In the genomic region with DNA sequence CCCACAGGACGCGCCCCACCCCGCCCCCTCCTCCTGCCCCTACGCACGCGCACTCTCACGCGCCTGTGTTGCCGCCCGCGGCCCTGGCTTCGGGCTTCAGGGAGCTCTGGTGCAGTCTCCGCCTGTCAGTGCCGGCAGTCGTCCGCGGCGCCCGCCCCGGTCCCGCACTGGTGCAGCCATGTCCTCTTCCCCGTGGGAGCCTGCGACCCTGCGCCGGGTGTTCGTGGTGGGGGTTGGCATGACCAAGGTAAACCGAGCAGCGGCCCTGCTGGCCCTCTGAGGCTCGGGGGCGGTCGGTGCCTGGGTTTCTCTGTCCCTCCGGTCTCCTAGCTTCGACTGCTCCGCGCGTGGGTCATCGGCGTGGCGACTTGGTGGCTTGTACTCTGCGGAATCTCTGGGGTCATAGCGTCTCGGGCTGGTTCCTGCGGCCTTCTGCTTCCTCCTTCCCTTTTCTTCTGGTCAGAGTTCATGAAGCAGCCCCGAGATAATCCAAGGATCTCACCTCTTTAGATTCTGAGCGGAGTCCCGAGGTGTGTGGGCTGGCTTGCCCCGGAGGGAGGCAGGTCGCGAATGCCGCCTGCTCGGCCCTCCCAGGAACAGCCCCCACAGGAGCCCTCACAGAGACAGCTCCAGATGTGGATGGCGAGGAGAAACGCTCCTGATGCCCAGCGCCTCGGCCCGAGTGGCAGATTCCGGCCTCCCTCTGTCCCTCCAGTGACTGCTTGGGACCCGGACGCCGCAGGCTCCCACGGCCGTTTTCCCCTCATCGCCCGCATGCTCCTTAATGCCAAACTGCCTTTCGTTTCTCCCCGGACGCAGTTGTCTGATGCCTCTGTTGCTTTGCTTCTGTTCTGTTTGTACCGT, we compare ENCODE assay signal across 8 cellular contexts. TPM values are rescaled to one million over a fixed set of nuclear protein-coding genes. Genes with fewer than 3 reads are reported as not detected.
DNase-seq lines count a peak whose midpoint lies in the region; ATAC-seq, FAIRE-seq and TF ChIP-seq lines count a peak whose summit lies in the region.

Gene SCP2 (plus strand): TSS at position 58 of the 864 bp plus-strand sequence. CDS start 121 bp downstream, at position 179.

- BruUV-seq in HepG2 (replicated peaks; lab: Mats Ljungman, UMichigan): no TSS peak

- H3K9me3 ChIP-seq in HepG2 (ENCODE audit: low read length): no peaks in the 10 kb centered on the region

- intact Hi-C loops in HepG2 (cut with micrococcal nuclease; ENCODE audit: unreplicated experiment): loop anchor here (10.0 kb wide), 1 partner anchor 223 kb away; no protein-coding TSS in a partner anchor

- no peak for TF ChIP-seq CTCF in HepG2 (CRISPR knock-in tag; IDR thresholded peaks at IDR 0.05)

- peaks cover 12% of the 10 kb centered on the region for H3K79me2 ChIP-seq in HepG2 (ENCODE audit: insufficient read depth, low read length)

- in situ Hi-C loops in HepG2 (cut with HindIII; ENCODE audit: extremely low pct_ligation_motif_present, low pct_unique_long_range_greater_than_20kb): no loop called here

- TF ChIP-seq EP300 in HepG2 (IDR thresholded peaks at IDR 0.05; ENCODE audit: low read depth in 2 of 2, low read length in 2 of 2) (no peak), HepG2 (CRISPR knock-in tag; IDR thresholded peaks at IDR 0.05; ENCODE audit: borderline replicate concordance) (no peak)

- no peak for TF ChIP-seq RAD21 in HepG2 (CRISPR knock-in tag; IDR thresholded peaks at IDR 0.05)

- H3K27ac ChIP-seq in HepG2 (ENCODE audit: extremely low read length, insufficient read depth, low read length): peak within 1 kb of the TSS; percentile 79

- H3K36me3 ChIP-seq in HepG2 (replicated peaks in 1 of 2; ENCODE audit: control insufficient read depth in 1 of 2, insufficient read depth in 2 of 2, low read length in 2 of 2): no peaks in the 10 kb centered on the region

- DNase-seq in GDM1 (lab: John Stamatoyannopoulos, UW) (peak; percentile 6), NCI-H2196 (lab: John Stamatoyannopoulos, UW; ENCODE audit: unreplicated experiment) (peak; percentile 60), dedifferentiated amniotic fluid mesenchymal stem cell (ENCODE audit: extremely low spot score) (peak; percentile 41), HepG2 (ENCODE audit: low spot score) (peak; percentile 51), NK-92 (lab: John Stamatoyannopoulos, UW; ENCODE audit: unreplicated experiment) (no peak)
- DNase-seq in activated CD4-positive, alpha-beta T cell treated with anti-CD3 and anti-CD28 coated beads, Interleukin-2, amount 50 U/mL, for 1 hour: peak; percentile 72
- peak; percentile 70 for DNase-seq in stimulated activated CD4-positive, alpha-beta T cell treated with anti-CD3 and anti-CD28 coated beads, Interleukin-2, amount 100 ng/mL, for 4 hours (ENCODE audit: low read depth)

- CTCF ChIA-PET in HepG2 (lab: Yijun Ruan, JAX; ENCODE audit: low intra/inter-chr PET ratio, low total read pairs): no interaction called here

- peak; percentile 68 for ATAC-seq in HG02678 (IDR thresholded peaks at IDR 0.05; ENCODE audit: unreplicated experiment)
- peak; percentile 90 for ATAC-seq in HepG2

- no peaks in the 10 kb centered on the region for H4K20me1 ChIP-seq in HepG2 (ENCODE audit: insufficient read depth, low read length)

- peak; percentile 48 to 84; a peak in 3 of 4 replicates for TF ChIP-seq POLR2A in HepG2 (IDR thresholded peaks at IDR 0.05; ENCODE audit: insufficient read depth in 1 of 2, low read depth in 2 of 2, low read length in 2 of 2)

- H3K4me1 ChIP-seq in HepG2 (ENCODE audit: insufficient read depth, low read length): peaks cover 57% of the 10 kb centered on the region

- peak within 1 kb of the TSS; percentile 99 for H3K4me2 ChIP-seq in HepG2 (ENCODE audit: low read depth, low read length)

- no peak for FAIRE-seq in HepG2 (lab: Jason Lieb, UNC)

- H3K9ac ChIP-seq in HepG2 (ENCODE audit: insufficient read depth, low read depth, low read length): peak within 1 kb of the TSS; percentile 85

- H3K4me3 ChIP-seq in HepG2 (replicated peaks in 1 of 3; ENCODE audit: insufficient read depth in 1 of 3, low read depth in 2 of 3, low read length in 3 of 3): peak within 1 kb of the TSS; percentile 86 to 95 (median 92)

- H2AFZ ChIP-seq in HepG2 (ENCODE audit: low read length): peak within 1 kb of the TSS; percentile 61

- H3K27me3 ChIP-seq in HepG2 (ENCODE audit: control insufficient read depth in 1 of 2, insufficient read depth in 2 of 2, low read length in 2 of 2): no peaks in the 10 kb centered on the region

- WGBS in HepG2 (ENCODE audit: low lambda C conversion rate): under 1% methylated on average over 37 of the region's 68 CpGs

- POLR2A ChIA-PET in HepG2 (lab: Yijun Ruan, JAX): interaction anchor here (0.6 to 2.3 kb wide), 10 partner anchors 10 to 294 kb away, joined by 3 to 9 read pairs (median 4); partner anchors contain the start of gene ZYG11B

TF ChIP-seq in HepG2, 621 proteins besides CTCF, POLR2A, EP300 and RAD21 (continues in another document):
- peak; percentile 26; the same call in 1 of the 2 replicates for TF ChIP-seq ZNF552 (CRISPR knock-in tag; IDR thresholded peaks at IDR 0.05; ENCODE audit: borderline replicate concordance)
- TF ChIP-seq KLF11 (CRISPR knock-in tag; IDR thresholded peaks at IDR 0.05): no peak
- peak; percentile 59; the same call in 1 of the 2 replicates for TF ChIP-seq KDM4B (CRISPR knock-in tag; IDR thresholded peaks at IDR 0.05)
- TF ChIP-seq, protein P1, sequence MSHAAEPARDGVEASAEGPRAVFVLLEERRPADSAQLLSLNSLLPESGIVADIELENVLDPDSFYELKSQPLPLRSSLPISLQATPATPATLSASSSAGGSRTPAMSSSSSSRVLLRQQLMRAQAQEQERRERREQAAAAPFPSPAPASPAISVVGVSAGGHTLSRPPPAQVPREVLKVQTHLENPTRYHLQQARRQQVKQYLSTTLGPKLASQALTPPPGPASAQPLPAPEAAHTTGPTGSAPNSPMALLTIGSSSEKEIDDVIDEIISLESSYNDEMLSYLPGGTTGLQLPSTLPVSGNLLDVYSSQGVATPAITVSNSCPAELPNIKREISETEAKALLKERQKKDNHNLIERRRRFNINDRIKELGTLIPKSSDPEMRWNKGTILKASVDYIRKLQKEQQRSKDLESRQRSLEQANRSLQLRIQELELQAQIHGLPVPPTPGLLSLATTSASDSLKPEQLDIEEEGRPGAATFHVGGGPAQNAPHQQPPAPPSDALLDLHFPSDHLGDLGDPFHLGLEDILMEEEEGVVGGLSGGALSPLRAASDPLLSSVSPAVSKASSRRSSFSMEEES (CRISPR knock-in tag; IDR thresholded peaks at IDR 0.05): peak; percentile 28; the same call in 1 of the 2 replicates
- 0 out of 2 replicates have a peak, but pooled peaks have one; percentile 34 for TF ChIP-seq ZNF501 (CRISPR knock-in tag; IDR thresholded peaks at IDR 0.05)
- peak; percentile 81; the same call in 1 of the 2 replicates for TF ChIP-seq ZNF430 (CRISPR knock-in tag; IDR thresholded peaks at IDR 0.05)
- peak; percentile 19; the same call in 1 of the 2 replicates for TF ChIP-seq ZNF350 (CRISPR knock-in tag; IDR thresholded peaks at IDR 0.05; ENCODE audit: borderline replicate concordance, low read depth)
- no peak for TF ChIP-seq ARID3A (IDR thresholded peaks at IDR 0.05; ENCODE audit: low read depth, low read length)
- TF ChIP-seq SAP130 (CRISPR knock-in tag; IDR thresholded peaks at IDR 0.05; ENCODE audit: low read depth): peak; percentile 76
- no peak for TF ChIP-seq KDM5A (IDR thresholded peaks at IDR 0.05; ENCODE audit: borderline replicate concordance, low read length)
- TF ChIP-seq CC2D1A (CRISPR knock-in tag; IDR thresholded peaks at IDR 0.05): no peak
- TF ChIP-seq HES4 (CRISPR knock-in tag; IDR thresholded peaks at IDR 0.05; ENCODE audit: borderline replicate concordance): no peak
- TF ChIP-seq ZNF780A (CRISPR knock-in tag; IDR thresholded peaks at IDR 0.05): peak; percentile 32; the same call in 1 of the 2 replicates
- no peak for TF ChIP-seq SMAD3 (CRISPR knock-in tag; IDR thresholded peaks at IDR 0.05)

RNA-seq across cellular contexts. Expression of gene SCP2, which starts in this region (rescaled TPM):
- 133 and 215 TPM in 2 replicates for total RNA-seq in HepG2 (2016; rRNA removed; fragmentation: Illumina TruSeq; extraction: Trizol)
- 13.3 and 15.9 TPM in 2 replicates for total RNA-seq in HepG2 (2016; cell fraction: cytosol; rRNA removed; fragmentation: Illumina TruSeq; extraction: Trizol; ENCODE audit: low read depth)
- total RNA-seq in HepG2 (2016; cell fraction: insoluble cytoplasmic fraction; rRNA removed; fragmentation: Illumina TruSeq; extraction: Trizol): 133 and 225 TPM in 2 replicates
- total RNA-seq in HepG2 (2016; cell fraction: membrane; rRNA removed; fragmentation: Illumina TruSeq; extraction: Trizol): 33.4 and 38.1 TPM in 2 replicates
- 54.5 and 57.0 TPM in 2 replicates for total RNA-seq in HepG2 (2016; cell fraction: nucleus; rRNA removed; fragmentation: Illumina TruSeq; extraction: Trizol)
- 45.6 and 59.0 TPM in 2 replicates for polyA plus RNA-seq in HepG2 (2011; rRNA removed)
- polyA plus RNA-seq in HepG2 (2011; cell fraction: cytosol; rRNA removed): 21.7 and 41.8 TPM in 2 replicates
- 11.2 and 21.2 TPM in 2 replicates for polyA plus RNA-seq in HepG2 (2011; cell fraction: nucleus; rRNA removed)
- polyA plus RNA-seq in HepG2 (2012): 88.5 and 194 TPM in 2 replicates
- polyA plus RNA-seq in HepG2 (2016; cell fraction: cytosol; fragmentation: Illumina TruSeq; extraction: Trizol; ENCODE audit: low read depth): 12.4 and 13.4 TPM in 2 replicates
- polyA plus RNA-seq in HepG2 (2016; cell fraction: insoluble cytoplasmic fraction; fragmentation: Illumina TruSeq; extraction: Trizol; ENCODE audit: low read depth): 220 and 248 TPM in 2 replicates
- polyA plus RNA-seq in HepG2 (2016; cell fraction: membrane; fragmentation: Illumina TruSeq; extraction: Trizol; ENCODE audit: low read depth): 28.4 and 29.4 TPM in 2 replicates
- 75.9 and 81.4 TPM in 2 replicates for polyA plus RNA-seq in HepG2 (2016; cell fraction: nucleus; fragmentation: Illumina TruSeq; extraction: Trizol; ENCODE audit: insufficient read depth, low read depth)
- 12.4 and 19.8 TPM in 2 replicates for polyA minus RNA-seq in HepG2 (2011; rRNA and poly(A)+ RNA removed; ENCODE audit: low replicate concordance)
- 30.3 and 35.0 TPM in 2 replicates for polyA minus RNA-seq in HepG2 (2011; cell fraction: cytosol; rRNA and poly(A)+ RNA removed)
- 32.4 and 42.5 TPM in 2 replicates for polyA minus RNA-seq in HepG2 (2011; cell fraction: nucleus; rRNA and poly(A)+ RNA removed)
